In genomic region chr2:63875758-63876710, GRCh38 we compare ENCODE assay signal across 12 cellular contexts. TPM values are rescaled to one million over a fixed set of nuclear protein-coding genes. Genes with fewer than 3 reads are reported as not detected.
A peak's percentile ranks its signal among the peaks of the same experiment; 100 is the strongest.
DNase-seq lines count a peak whose midpoint lies in the region; ATAC-seq and TF ChIP-seq lines count a peak whose summit lies in the region.
"Had no signal": no experiment of that assay in that cellular context is flagged by ENCODE, and none has a peak within 500 bp of the region (broad histone marks: within the 10 kb centered on the region; RNA-seq: fewer than 3 reads in every experiment).

No MANE protein-coding gene starts in this region.

- TF ChIP-seq POLR2A in suprapubic skin (IDR thresholded peaks at IDR 0.05) (no peak), spleen (IDR thresholded peaks at IDR 0.05) (no peak)

- dilution Hi-C loops in mammary epithelial cell (cut with HindIII; ENCODE audit: low sequenced_read_pairs), result no loop called here

- H3K36me3 ChIP-seq in mammary epithelial cell (ENCODE audit: insufficient read depth, low read length), result peaks cover 3% of the 10 kb centered on the region
- H3K36me3 ChIP-seq in suprapubic skin, result peaks cover 23% of the 10 kb centered on the region
- H3K36me3 ChIP-seq in spleen, result peaks cover 0 to 84% (median 11%) of the 10 kb centered on the region in 6 donors
- H3K36me3 ChIP-seq: prostate gland had no signal

- H3K79me2 ChIP-seq in mammary epithelial cell (ENCODE audit: insufficient read depth, low read length), result peaks cover 67% of the 10 kb centered on the region

- peaks cover 8% of the 10 kb centered on the region for H3K9me3 ChIP-seq in mammary epithelial cell (replicated peaks; ENCODE audit: insufficient read depth, low read length)
- no peaks in the 10 kb centered on the region for H3K9me3 ChIP-seq in suprapubic skin
- H3K9me3 ChIP-seq in spleen, result peaks cover 0 to 4% (median 0%) of the 10 kb centered on the region in 8 donors
- H3K9me3 ChIP-seq: prostate gland had no signal

- H3K4me3 ChIP-seq in mammary epithelial cell (replicated peaks in 1 of 3; ENCODE audit: insufficient read depth in 1 of 3, low read depth in 2 of 3, low read length in 3 of 3) (no peak overlapping the region), suprapubic skin (peak overlapping the region; percentile 11), spleen (no peak overlapping the region)
- H3K4me3 ChIP-seq: prostate gland had no signal

- H3K4me3 Mint-ChIP-seq in T-helper 2 cell treated with Interferon-gamma antibody and Interleukin-4, amounts not matched to agents 5 μg/mL and 100 μg/mL, for 36 hours, result no peak overlapping the region

- CTCF ChIA-PET in mammary epithelial cell (lab: Charles Lee; ENCODE audit: low non-redundant PET), result no interaction called here

- peak; percentile 46 for ATAC-seq in left colon

- intact Hi-C loops in mammary epithelial cell (cut with micrococcal nuclease) (no loop called here), left colon (cut with DNase I, micrococcal nuclease) (no loop called here), spleen (cut with DNase I; ENCODE audit: low total_unique reads) (no loop called here)

- peak overlapping the region; percentile 43 for H3K27ac Mint-ChIP-seq in T-helper 2 cell treated with Interferon-gamma antibody and Interleukin-4, amounts not matched to agents 5 μg/mL and 100 μg/mL, for 36 hours

- no TSS peak for BruUV-seq in mammary epithelial cell (replicated peaks; lab: Mats Ljungman, UMichigan)

- no peak for TF ChIP-seq EP300 in suprapubic skin (IDR thresholded peaks at IDR 0.05)

- H3K9me3 Mint-ChIP-seq in T-helper 2 cell treated with Interferon-gamma antibody and Interleukin-4, amounts not matched to agents 5 μg/mL and 100 μg/mL, for 36 hours, result peaks cover 9% of the 10 kb centered on the region

- DNase-seq in T-helper 2 cell treated with Interferon-gamma antibody and Interleukin-4, amounts not matched to agents 5 μg/mL and 100 μg/mL, for 36 hours (ENCODE audit: low spot score), result no peak
- no peak for DNase-seq in T-helper 2 cell
- DNase-seq in mammary epithelial cell, result peak; percentile 72
- no peak for DNase-seq in left colon
- DNase-seq in suprapubic skin (ENCODE audit: low spot score in 2 of 2), result no peak
- no peak for DNase-seq in NCI-H2196 (lab: John Stamatoyannopoulos, UW; ENCODE audit: unreplicated experiment)
- DNase-seq in spleen, result no peak
- DNase-seq in SHP77 (lab: John Stamatoyannopoulos, UW), result no peak
- DNase-seq: activated CD4-positive, CD25-positive, alpha-beta regulatory T cell treated with anti-CD3 and anti-CD28 coated beads, Interleukin-2, amount 50 U/mL, for 72 hours; activated naive CD4-positive, alpha-beta T cell treated with anti-CD3 and anti-CD28 coated beads, Interleukin-2, amount 50 U/mL, for 16 hours; Karpas-422 had no signal

- peak overlapping the region; percentile 33 for H3K4me2 ChIP-seq in mammary epithelial cell (ENCODE audit: insufficient read depth, low read depth, low read length)

- H3K27me3 ChIP-seq in mammary epithelial cell (ENCODE audit: insufficient read depth, low read length) (no peaks in the 10 kb centered on the region), suprapubic skin (no peaks in the 10 kb centered on the region), spleen (replicated peaks in 1 of 7) (no peaks in the 10 kb centered on the region)

- WGBS in mammary epithelial cell (ENCODE audit: low coverage, missing lambda C conversion rate), result 85% methylated on average over 7 of the region's 7 CpGs
- WGBS in suprapubic skin, result 66% methylated on average over 7 of the region's 7 CpGs
- 75 to 82% (median 80%) methylated on average over 7 of the region's 7 CpGs for WGBS in spleen, 5 donors

- peak overlapping the region; percentile 59 for H3K9ac ChIP-seq in mammary epithelial cell (ENCODE audit: insufficient read depth, low read length)

- no peak overlapping the region for H2AFZ ChIP-seq in mammary epithelial cell (ENCODE audit: low read depth, low read length)

- in situ Hi-C loops in mammary epithelial cell (cut with MboI; ENCODE audit: low sequenced_read_pairs in 2 of 2), result no loop called here

- no peak for TF ChIP-seq CTCF in mammary epithelial cell (conservative IDR thresholded peaks at IDR 0.05 in 1 of 2, IDR thresholded peaks at IDR 0.05 in 1 of 2; ENCODE audit: extremely low read depth in 1 of 2, insufficient read depth in 1 of 2, low read depth in 1 of 2, low read length in 2 of 2)
- no peak for TF ChIP-seq CTCF in suprapubic skin (IDR thresholded peaks at IDR 0.05)
- TF ChIP-seq CTCF in spleen (IDR thresholded peaks at IDR 0.05 in 8 of 11, conservative IDR thresholded peaks at IDR 0.05 in 3 of 11), result no peak

- peaks cover 55% of the 10 kb centered on the region for H3K36me3 Mint-ChIP-seq in T-helper 2 cell treated with Interferon-gamma antibody and Interleukin-4, amounts not matched to agents 5 μg/mL and 100 μg/mL, for 36 hours (ENCODE audit: low read depth)

- no peaks in the 10 kb centered on the region for H3K27me3 Mint-ChIP-seq in T-helper 2 cell treated with Interferon-gamma antibody and Interleukin-4, amounts not matched to agents 5 μg/mL and 100 μg/mL, for 36 hours (ENCODE audit: low read depth)

- H3K27ac ChIP-seq in mammary epithelial cell (ENCODE audit: insufficient read depth, low read depth, low read length) (peak overlapping the region; percentile 91), suprapubic skin (peak overlapping the region; percentile 84), spleen (no peak overlapping the region)

- H3K4me1 Mint-ChIP-seq in T-helper 2 cell treated with Interferon-gamma antibody and Interleukin-4, amounts not matched to agents 5 μg/mL and 100 μg/mL, for 36 hours (ENCODE audit: low read depth), result peaks cover 19% of the 10 kb centered on the region

- H3K4me1 ChIP-seq in mammary epithelial cell (ENCODE audit: insufficient read depth, low read length) (peaks cover 38% of the 10 kb centered on the region), suprapubic skin (peaks cover 42% of the 10 kb centered on the region), spleen (peaks cover 0 to 14% (median 4%) of the 10 kb centered on the region in 6 donors)
- H3K4me1 ChIP-seq: prostate gland had no signal

- no peaks in the 10 kb centered on the region for H4K20me1 ChIP-seq in mammary epithelial cell (ENCODE audit: insufficient read depth, low read length)

RNA-seq across cellular contexts. Expression of gene UGP2, which starts 34.3 kb away (rescaled TPM):
- total RNA-seq in mammary epithelial cell (100 to 1,000 TPM; 141 to 248 TPM), left colon (100 to 1,000 TPM; 519 to 600 TPM), suprapubic skin (10 to 100 TPM; 60.1 to 84.9 (median 65.2) TPM), spleen (100 to 1,000 TPM in 2 of 7 donors, 10 to 100 TPM in 5; 70.5 to 106 (median 91.2) TPM)
- polyA plus RNA-seq in mammary epithelial cell (87.4 TPM), spleen (10 to 100 TPM; 46.3 to 63.2 (median 61.0) TPM)
- polyA minus RNA-seq in mammary epithelial cell, result 60.9 TPM

Comparison
In these comparisons a context has a peak if more than half of its experiments do, and no peak if none do; other contexts are left out.
1. H3K27ac ChIP-seq: peak in mammary epithelial cell (single experiment) and suprapubic skin (single experiment); none in spleen (0 of 8).